1 cellular context compared by ENCODE assay signal in the genomic region with DNA sequence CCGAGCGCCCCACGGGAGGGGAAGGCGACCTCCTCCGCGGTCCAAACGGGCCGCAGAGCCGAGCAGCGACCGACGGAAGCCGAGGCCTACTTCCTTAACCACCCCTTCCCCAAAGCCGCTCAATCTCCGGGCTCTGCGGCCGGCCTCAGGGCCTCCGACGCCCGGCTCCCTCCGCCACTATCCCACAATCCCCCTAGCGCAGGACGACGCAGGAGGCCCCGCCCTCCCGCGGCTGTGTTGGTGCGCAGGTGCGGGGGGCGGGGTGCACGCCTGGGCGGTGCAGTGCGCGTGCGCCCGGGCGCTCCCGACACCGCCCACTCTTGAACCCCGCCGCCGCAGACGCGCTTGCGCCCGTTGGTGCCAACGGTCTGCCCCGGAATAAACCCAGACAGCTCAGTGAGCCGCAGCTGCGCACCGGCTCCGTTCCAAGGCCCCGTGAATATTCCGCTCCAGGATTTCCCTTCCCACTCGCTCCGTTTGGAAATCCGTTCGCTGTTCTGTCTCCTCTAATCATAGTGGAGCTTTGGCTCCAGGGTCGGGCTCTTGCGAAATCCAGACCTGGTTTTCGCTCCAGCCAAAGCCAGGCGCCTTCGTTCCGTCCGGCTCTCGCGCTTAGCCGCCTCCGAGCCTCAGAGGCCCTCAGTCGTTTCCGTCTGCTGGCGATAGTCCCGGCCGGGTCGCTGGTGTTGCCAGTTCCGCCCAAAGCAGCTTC.
TF ChIP-seq lines count a peak whose summit lies in the region.

A gene with protein sequence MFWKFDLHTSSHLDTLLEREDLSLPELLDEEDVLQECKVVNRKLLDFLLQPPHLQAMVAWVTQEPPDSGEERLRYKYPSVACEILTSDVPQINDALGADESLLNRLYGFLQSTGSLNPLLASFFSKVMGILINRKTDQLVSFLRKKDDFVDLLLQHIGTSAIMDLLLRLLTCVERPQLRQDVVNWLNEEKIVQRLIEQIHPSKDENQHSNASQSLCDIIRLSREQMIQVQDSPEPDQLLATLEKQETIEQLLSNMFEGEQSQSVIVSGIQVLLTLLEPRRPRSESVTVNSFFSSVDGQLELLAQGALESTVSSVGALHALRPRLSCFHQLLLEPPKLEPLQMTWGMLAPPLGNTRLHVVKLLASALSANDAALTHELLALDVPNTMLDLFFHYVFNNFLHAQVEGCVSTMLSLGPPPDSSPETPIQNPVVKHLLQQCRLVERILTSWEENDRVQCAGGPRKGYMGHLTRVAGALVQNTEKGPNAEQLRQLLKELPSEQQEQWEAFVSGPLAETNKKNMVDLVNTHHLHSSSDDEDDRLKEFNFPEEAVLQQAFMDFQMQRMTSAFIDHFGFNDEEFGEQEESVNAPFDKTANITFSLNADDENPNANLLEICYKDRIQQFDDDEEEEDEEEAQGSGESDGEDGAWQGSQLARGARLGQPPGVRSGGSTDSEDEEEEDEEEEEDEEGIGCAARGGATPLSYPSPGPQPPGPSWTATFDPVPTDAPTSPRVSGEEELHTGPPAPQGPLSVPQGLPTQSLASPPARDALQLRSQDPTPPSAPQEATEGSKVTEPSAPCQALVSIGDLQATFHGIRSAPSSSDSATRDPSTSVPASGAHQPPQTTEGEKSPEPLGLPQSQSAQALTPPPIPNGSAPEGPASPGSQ (minus strand): TSS at position 190 of the 712 bp plus-strand sequence. CDS start 11,914 bp downstream, outside the sequence.

TF ChIP-seq in K562, 482 proteins besides CTCF, POLR2A, EP300 and RAD21 (continued from another document and continues in another):
- TF ChIP-seq, protein P1, sequence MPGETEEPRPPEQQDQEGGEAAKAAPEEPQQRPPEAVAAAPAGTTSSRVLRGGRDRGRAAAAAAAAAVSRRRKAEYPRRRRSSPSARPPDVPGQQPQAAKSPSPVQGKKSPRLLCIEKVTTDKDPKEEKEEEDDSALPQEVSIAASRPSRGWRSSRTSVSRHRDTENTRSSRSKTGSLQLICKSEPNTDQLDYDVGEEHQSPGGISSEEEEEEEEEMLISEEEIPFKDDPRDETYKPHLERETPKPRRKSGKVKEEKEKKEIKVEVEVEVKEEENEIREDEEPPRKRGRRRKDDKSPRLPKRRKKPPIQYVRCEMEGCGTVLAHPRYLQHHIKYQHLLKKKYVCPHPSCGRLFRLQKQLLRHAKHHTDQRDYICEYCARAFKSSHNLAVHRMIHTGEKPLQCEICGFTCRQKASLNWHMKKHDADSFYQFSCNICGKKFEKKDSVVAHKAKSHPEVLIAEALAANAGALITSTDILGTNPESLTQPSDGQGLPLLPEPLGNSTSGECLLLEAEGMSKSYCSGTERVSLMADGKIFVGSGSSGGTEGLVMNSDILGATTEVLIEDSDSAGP (CRISPR knock-in tag; IDR thresholded peaks at IDR 0.05): peak; percentile 27; the same call in 1 of the 2 replicates
- peak; percentile 31; the same call in 1 of the 2 replicates for TF ChIP-seq MTA2 (IDR thresholded peaks at IDR 0.05; ENCODE audit: low read depth)
- no peak for TF ChIP-seq HDAC6 (IDR thresholded peaks at IDR 0.05; ENCODE audit: low read depth, low read length)
- TF ChIP-seq, protein P2, sequence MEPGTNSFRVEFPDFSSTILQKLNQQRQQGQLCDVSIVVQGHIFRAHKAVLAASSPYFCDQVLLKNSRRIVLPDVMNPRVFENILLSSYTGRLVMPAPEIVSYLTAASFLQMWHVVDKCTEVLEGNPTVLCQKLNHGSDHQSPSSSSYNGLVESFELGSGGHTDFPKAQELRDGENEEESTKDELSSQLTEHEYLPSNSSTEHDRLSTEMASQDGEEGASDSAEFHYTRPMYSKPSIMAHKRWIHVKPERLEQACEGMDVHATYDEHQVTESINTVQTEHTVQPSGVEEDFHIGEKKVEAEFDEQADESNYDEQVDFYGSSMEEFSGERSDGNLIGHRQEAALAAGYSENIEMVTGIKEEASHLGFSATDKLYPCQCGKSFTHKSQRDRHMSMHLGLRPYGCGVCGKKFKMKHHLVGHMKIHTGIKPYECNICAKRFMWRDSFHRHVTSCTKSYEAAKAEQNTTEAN (CRISPR knock-in tag; IDR thresholded peaks at IDR 0.05): no peak
- peak; percentile 82 for TF ChIP-seq POLR2B (IDR thresholded peaks at IDR 0.05; ENCODE audit: low read depth, partially characterized antibody)
- TF ChIP-seq EGR1 (conservative IDR thresholded peaks at IDR 0.05): peak; percentile 89
- TF ChIP-seq ZBTB1 (CRISPR knock-in tag; IDR thresholded peaks at IDR 0.05; ENCODE audit: borderline replicate concordance, low read depth): peak; percentile 55; the same call in 1 of the 2 replicates
- TF ChIP-seq TBP (optimal IDR thresholded peaks at IDR 0.05; ENCODE audit: low read depth, low read length): peak; percentile 92
- no peak for TF ChIP-seq SNRNP70 (optimal IDR thresholded peaks at IDR 0.05; ENCODE audit: low read depth, low read length)
- peak; percentile 98 for TF ChIP-seq RBM39 (optimal IDR thresholded peaks at IDR 0.05; ENCODE audit: low read depth, low read length)
- TF ChIP-seq PHF8 (IDR thresholded peaks at IDR 0.05; ENCODE audit: borderline replicate concordance, low read length): peak; percentile 72
- TF ChIP-seq, protein P3, sequence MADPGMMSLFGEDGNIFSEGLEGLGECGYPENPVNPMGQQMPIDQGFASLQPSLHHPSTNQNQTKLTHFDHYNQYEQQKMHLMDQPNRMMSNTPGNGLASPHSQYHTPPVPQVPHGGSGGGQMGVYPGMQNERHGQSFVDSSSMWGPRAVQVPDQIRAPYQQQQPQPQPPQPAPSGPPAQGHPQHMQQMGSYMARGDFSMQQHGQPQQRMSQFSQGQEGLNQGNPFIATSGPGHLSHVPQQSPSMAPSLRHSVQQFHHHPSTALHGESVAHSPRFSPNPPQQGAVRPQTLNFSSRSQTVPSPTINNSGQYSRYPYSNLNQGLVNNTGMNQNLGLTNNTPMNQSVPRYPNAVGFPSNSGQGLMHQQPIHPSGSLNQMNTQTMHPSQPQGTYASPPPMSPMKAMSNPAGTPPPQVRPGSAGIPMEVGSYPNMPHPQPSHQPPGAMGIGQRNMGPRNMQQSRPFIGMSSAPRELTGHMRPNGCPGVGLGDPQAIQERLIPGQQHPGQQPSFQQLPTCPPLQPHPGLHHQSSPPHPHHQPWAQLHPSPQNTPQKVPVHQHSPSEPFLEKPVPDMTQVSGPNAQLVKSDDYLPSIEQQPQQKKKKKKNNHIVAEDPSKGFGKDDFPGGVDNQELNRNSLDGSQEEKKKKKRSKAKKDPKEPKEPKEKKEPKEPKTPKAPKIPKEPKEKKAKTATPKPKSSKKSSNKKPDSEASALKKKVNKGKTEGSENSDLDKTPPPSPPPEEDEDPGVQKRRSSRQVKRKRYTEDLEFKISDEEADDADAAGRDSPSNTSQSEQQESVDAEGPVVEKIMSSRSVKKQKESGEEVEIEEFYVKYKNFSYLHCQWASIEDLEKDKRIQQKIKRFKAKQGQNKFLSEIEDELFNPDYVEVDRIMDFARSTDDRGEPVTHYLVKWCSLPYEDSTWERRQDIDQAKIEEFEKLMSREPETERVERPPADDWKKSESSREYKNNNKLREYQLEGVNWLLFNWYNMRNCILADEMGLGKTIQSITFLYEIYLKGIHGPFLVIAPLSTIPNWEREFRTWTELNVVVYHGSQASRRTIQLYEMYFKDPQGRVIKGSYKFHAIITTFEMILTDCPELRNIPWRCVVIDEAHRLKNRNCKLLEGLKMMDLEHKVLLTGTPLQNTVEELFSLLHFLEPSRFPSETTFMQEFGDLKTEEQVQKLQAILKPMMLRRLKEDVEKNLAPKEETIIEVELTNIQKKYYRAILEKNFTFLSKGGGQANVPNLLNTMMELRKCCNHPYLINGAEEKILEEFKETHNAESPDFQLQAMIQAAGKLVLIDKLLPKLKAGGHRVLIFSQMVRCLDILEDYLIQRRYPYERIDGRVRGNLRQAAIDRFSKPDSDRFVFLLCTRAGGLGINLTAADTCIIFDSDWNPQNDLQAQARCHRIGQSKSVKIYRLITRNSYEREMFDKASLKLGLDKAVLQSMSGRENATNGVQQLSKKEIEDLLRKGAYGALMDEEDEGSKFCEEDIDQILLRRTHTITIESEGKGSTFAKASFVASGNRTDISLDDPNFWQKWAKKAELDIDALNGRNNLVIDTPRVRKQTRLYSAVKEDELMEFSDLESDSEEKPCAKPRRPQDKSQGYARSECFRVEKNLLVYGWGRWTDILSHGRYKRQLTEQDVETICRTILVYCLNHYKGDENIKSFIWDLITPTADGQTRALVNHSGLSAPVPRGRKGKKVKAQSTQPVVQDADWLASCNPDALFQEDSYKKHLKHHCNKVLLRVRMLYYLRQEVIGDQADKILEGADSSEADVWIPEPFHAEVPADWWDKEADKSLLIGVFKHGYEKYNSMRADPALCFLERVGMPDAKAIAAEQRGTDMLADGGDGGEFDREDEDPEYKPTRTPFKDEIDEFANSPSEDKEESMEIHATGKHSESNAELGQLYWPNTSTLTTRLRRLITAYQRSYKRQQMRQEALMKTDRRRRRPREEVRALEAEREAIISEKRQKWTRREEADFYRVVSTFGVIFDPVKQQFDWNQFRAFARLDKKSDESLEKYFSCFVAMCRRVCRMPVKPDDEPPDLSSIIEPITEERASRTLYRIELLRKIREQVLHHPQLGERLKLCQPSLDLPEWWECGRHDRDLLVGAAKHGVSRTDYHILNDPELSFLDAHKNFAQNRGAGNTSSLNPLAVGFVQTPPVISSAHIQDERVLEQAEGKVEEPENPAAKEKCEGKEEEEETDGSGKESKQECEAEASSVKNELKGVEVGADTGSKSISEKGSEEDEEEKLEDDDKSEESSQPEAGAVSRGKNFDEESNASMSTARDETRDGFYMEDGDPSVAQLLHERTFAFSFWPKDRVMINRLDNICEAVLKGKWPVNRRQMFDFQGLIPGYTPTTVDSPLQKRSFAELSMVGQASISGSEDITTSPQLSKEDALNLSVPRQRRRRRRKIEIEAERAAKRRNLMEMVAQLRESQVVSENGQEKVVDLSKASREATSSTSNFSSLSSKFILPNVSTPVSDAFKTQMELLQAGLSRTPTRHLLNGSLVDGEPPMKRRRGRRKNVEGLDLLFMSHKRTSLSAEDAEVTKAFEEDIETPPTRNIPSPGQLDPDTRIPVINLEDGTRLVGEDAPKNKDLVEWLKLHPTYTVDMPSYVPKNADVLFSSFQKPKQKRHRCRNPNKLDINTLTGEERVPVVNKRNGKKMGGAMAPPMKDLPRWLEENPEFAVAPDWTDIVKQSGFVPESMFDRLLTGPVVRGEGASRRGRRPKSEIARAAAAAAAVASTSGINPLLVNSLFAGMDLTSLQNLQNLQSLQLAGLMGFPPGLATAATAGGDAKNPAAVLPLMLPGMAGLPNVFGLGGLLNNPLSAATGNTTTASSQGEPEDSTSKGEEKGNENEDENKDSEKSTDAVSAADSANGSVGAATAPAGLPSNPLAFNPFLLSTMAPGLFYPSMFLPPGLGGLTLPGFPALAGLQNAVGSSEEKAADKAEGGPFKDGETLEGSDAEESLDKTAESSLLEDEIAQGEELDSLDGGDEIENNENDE (IDR thresholded peaks at IDR 0.05; ENCODE audit: low read depth, low read length): no peak
- peak; percentile 88; the same call in 1 of the 2 replicates for TF ChIP-seq GABPB1 (CRISPR knock-in tag; IDR thresholded peaks at IDR 0.05)
- peak; percentile 98 for TF ChIP-seq SP1 (CRISPR knock-in tag; IDR thresholded peaks at IDR 0.05)
- peak; percentile 98 for TF ChIP-seq RNF2 (IDR thresholded peaks at IDR 0.05)
- no peak for TF ChIP-seq KAT2B (IDR thresholded peaks at IDR 0.05; ENCODE audit: low read depth, low read length)
- TF ChIP-seq BMI1 (IDR thresholded peaks at IDR 0.05; ENCODE audit: low read length): no peak
- TF ChIP-seq ZNF184 (CRISPR knock-in tag; IDR thresholded peaks at IDR 0.05): no peak
- peak; percentile 32; the same call in 1 of the 2 replicates for TF ChIP-seq CBFA2T2 (conservative IDR thresholded peaks at IDR 0.05)
- TF ChIP-seq, protein P4, sequence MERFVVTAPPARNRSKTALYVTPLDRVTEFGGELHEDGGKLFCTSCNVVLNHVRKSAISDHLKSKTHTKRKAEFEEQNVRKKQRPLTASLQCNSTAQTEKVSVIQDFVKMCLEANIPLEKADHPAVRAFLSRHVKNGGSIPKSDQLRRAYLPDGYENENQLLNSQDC (CRISPR knock-in tag; IDR thresholded peaks at IDR 0.05): no peak
- peak; percentile 71 for TF ChIP-seq ZNF143 (CRISPR knock-in tag; IDR thresholded peaks at IDR 0.05)
- peak; percentile 60 to 71; a peak in 3 of 4 replicates for TF ChIP-seq FOXK2 (conservative IDR thresholded peaks at IDR 0.05 in 1 of 2, IDR thresholded peaks at IDR 0.05 in 1 of 2; ENCODE audit: low read depth in 2 of 2)
- TF ChIP-seq MED1 (CRISPR knock-in tag; IDR thresholded peaks at IDR 0.05; ENCODE audit: borderline replicate concordance): no peak
- TF ChIP-seq, protein P5, sequence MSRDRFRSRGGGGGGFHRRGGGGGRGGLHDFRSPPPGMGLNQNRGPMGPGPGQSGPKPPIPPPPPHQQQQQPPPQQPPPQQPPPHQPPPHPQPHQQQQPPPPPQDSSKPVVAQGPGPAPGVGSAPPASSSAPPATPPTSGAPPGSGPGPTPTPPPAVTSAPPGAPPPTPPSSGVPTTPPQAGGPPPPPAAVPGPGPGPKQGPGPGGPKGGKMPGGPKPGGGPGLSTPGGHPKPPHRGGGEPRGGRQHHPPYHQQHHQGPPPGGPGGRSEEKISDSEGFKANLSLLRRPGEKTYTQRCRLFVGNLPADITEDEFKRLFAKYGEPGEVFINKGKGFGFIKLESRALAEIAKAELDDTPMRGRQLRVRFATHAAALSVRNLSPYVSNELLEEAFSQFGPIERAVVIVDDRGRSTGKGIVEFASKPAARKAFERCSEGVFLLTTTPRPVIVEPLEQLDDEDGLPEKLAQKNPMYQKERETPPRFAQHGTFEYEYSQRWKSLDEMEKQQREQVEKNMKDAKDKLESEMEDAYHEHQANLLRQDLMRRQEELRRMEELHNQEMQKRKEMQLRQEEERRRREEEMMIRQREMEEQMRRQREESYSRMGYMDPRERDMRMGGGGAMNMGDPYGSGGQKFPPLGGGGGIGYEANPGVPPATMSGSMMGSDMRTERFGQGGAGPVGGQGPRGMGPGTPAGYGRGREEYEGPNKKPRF (IDR thresholded peaks at IDR 0.05; ENCODE audit: low read depth, low read length): no peak
- no peak for TF ChIP-seq EWSR1 (IDR thresholded peaks at IDR 0.05; ENCODE audit: borderline replicate concordance, low read depth, partially characterized antibody)
- TF ChIP-seq U2AF1 (optimal IDR thresholded peaks at IDR 0.05; ENCODE audit: low read depth, low read length): peak; percentile 18
